In the genomic region with DNA sequence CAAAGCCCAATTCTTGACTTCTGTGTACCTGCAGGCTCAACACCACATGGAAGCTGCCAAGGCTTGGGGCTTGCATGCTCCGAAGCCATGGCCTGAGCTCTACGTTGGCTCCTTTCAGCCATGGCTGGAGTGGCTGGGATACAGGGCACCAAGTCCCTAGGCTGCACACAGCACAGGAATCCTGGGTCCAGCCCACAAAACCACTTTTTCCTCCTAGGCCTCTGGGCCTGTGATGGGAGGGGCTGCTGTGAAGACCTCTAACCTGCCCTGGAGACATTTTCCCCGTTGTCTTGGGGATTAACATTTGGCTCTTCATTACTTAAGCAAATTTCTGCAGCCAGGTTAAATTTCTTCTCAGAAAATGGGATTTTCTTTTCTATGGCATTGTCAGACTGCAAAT, we compare ENCODE assay signal across 4 cellular contexts. TPM values are rescaled to one million over a fixed set of nuclear protein-coding genes. Genes with fewer than 3 reads are reported as not detected.
DNase-seq lines count a peak whose midpoint lies in the region; ATAC-seq, FAIRE-seq and TF ChIP-seq lines count a peak whose summit lies in the region.
"Not testable (repeated sequence)": the region's sequence is repeated elsewhere in the genome, so short reads cannot be mapped to it uniquely, and the experiment has no call there.
"Had no signal": no experiment of that assay in that cellular context is flagged by ENCODE, and none has a peak within 500 bp of the region (broad histone marks: within the 10 kb centered on the region; RNA-seq: fewer than 3 reads in every experiment).

No MANE protein-coding gene starts in this region.

- intact Hi-C loops in K562 (cut with micrococcal nuclease), result not testable (repeated sequence)

- not testable (repeated sequence) for H3K4me1 ChIP-seq in HEK293 (ENCODE audit: control insufficient read depth, insufficient read depth, low read length)
- H3K4me1 ChIP-seq in K562 (replicated peaks in 1 of 2; ENCODE audit: control insufficient read depth in 2 of 2, insufficient read depth in 2 of 2, low read length in 2 of 2), result peaks cover 0 to 16% of the 10 kb centered on the region in 2 experiments; a peak in 4 of 5 replicates

- not testable (repeated sequence) for H3K4me3 ChIP-seq in HEK293 (ENCODE audit: low read depth, low read length); K562

- H3K9ac ChIP-seq in K562 (ENCODE audit: insufficient read depth in 1 of 2, low read depth in 2 of 2, low read length in 2 of 2), result not testable (repeated sequence)

- H3K36me3 ChIP-seq in HEK293 (ENCODE audit: control insufficient read depth in 2 of 2, insufficient read depth in 1 of 2, low read length in 2 of 2), result peaks cover 8 to 38% of the 10 kb centered on the region in 2 experiments
- peaks cover 26% of the 10 kb centered on the region for H3K36me3 ChIP-seq in K562 (ENCODE audit: control insufficient read depth, insufficient read depth, low read length)

- H3K9me1 ChIP-seq in K562 (ENCODE audit: control insufficient read depth, insufficient read depth, low read length), result not testable (repeated sequence)

- H2AFZ ChIP-seq in K562 (ENCODE audit: low read depth, low read length), result not testable (repeated sequence)

- ATAC-seq in K562, result not testable (repeated sequence)

- not testable (repeated sequence) for H4K20me1 ChIP-seq in K562 (replicated peaks; ENCODE audit: control insufficient read depth, insufficient read depth, low read length)

- H3K4me2 ChIP-seq in K562 (ENCODE audit: insufficient read depth, low read length), result not testable (repeated sequence)

- not testable (repeated sequence) for H3K27ac ChIP-seq in 22Rv1; HEK293 (ENCODE audit: extremely low read depth, low read depth, low read length); K562 (ENCODE audit: extremely low read depth, low read depth, low read length)

- not testable (repeated sequence) for H3K79me2 ChIP-seq in K562 (ENCODE audit: control insufficient read depth, insufficient read depth, low read length)

- not testable (repeated sequence) for FAIRE-seq in K562 (lab: Jason Lieb, UNC)

- not testable (repeated sequence) for TF ChIP-seq RAD21 in K562 (CRISPR knock-in tag; conservative IDR thresholded peaks at IDR 0.05 in 1 of 2, IDR thresholded peaks at IDR 0.05 in 1 of 2)

- H3K27me3 ChIP-seq in K562 (ENCODE audit: control insufficient read depth in 2 of 2, insufficient read depth in 2 of 2, low read length in 2 of 2), result not testable (repeated sequence)

- in situ Hi-C loops in K562 (cut with MboI), result not testable (repeated sequence)

- not testable (repeated sequence) for H3K9me3 ChIP-seq in HEK293 (ENCODE audit: control insufficient read depth, insufficient read depth, low read depth, low read length); K562 (replicated peaks; ENCODE audit: control insufficient read depth, insufficient read depth, low read depth, low read length)

- CTCF ChIA-PET in HEK293 (lab: Yijun Ruan, JAX), result interaction anchor here (0.7 to 1.1 kb wide), 4 partner anchors 139 to 304 kb away, joined by 3 to 5 read pairs (median 3); no protein-coding TSS in a partner anchor
- CTCF ChIA-PET in K562 (lab: Yijun Ruan, JAX; ENCODE audit: low intra/inter-chr PET ratio), result not testable (repeated sequence)

- not testable (repeated sequence) for TF ChIP-seq POLR2A in K562 (conservative IDR thresholded peaks at IDR 0.05)

- WGBS in K562 (ENCODE audit: insufficient coverage, low coverage, missing lambda C conversion rate), result 42% methylated on average over 3 of the region's 3 CpGs

- TF ChIP-seq EP300 in K562 (IDR thresholded peaks at IDR 0.05; ENCODE audit: low read length), result not testable (repeated sequence)

- not testable (repeated sequence) for DNase-seq in K562 (ENCODE audit: extremely low read depth in 1 of 4, low spot score in 3 of 4)

- peak; percentile 9; the same call in 1 of the 2 replicates for TF ChIP-seq CTCF in 22Rv1 (IDR thresholded peaks at IDR 0.05)
- not testable (repeated sequence) for TF ChIP-seq CTCF in HEK293 (tag by site-specific recombination; IDR thresholded peaks at IDR 0.05); K562 (IDR thresholded peaks at IDR 0.05 in 2 of 3, conservative IDR thresholded peaks at IDR 0.05 in 1 of 3; ENCODE audit: insufficient read depth in 2 of 3, low read depth in 1 of 3, low read length in 3 of 3)

- not testable (repeated sequence) for BruUV-seq in K562 (replicated peaks; lab: Mats Ljungman, UMichigan)

- POLR2A ChIA-PET in HEK293 (lab: Yijun Ruan, JAX), result not testable (repeated sequence)
- POLR2A ChIA-PET in K562 (lab: Yijun Ruan, JAX), result interaction anchor here (1.2 to 1.8 kb wide), 2 partner anchors 9 to 10 kb away, joined by 4 to 5 read pairs; no protein-coding TSS in a partner anchor

TF ChIP-seq in HEK293, 187 proteins besides CTCF, POLR2A, EP300 and RAD21:
- TF ChIP-seq TRIM28 (IDR thresholded peaks at IDR 0.05; ENCODE audit: borderline replicate concordance, low read length) (peak; percentile 54; the same call in 1 of the 2 replicates), SETDB1 (IDR thresholded peaks at IDR 0.05; ENCODE audit: insufficient read length, low read length) (peak; percentile 40), ZNF585B (tag by site-specific recombination; IDR thresholded peaks at IDR 0.05) (peak; percentile 98)

TF ChIP-seq in K562, 482 proteins besides CTCF, POLR2A, EP300 and RAD21:
- TF ChIP-seq CBX1 (IDR thresholded peaks at IDR 0.05; ENCODE audit: low read depth) (0 out of 2 replicates have a peak, but pooled peaks have one; percentile 46), ZFP36 (IDR thresholded peaks at IDR 0.05; ENCODE audit: low read depth, low read length, partially characterized antibody) (peak; percentile 70)

RNA-seq across cellular contexts. Expression of gene C1orf52, which starts 10.4 kb away (rescaled TPM):
- 24.3 and 26.2 TPM in 2 replicates for total RNA-seq in K562 (2011; cell fraction: chromatin; rRNA removed; ENCODE audit: low replicate concordance)
- total RNA-seq in K562 (2011; cell fraction: nucleolus; rRNA removed), result 10.3 and 16.3 TPM in 2 replicates
- 15.6 and 17.2 TPM in 2 replicates for total RNA-seq in K562 (2011; cell fraction: nucleoplasm; rRNA removed)
- total RNA-seq in K562 (2014; rRNA removed), result 36.1 and 58.6 TPM in 2 replicates
- 30.1 and 31.6 TPM in 2 replicates for total RNA-seq in K562 (2014; rRNA removed; fragmentation: Illumina TruSeq; extraction: Trizol)
- 33.2 and 34.7 TPM in 2 replicates for total RNA-seq in K562 (2015; rRNA removed; fragmentation: Illumina TruSeq; extraction: Trizol)
- total RNA-seq in K562 (2021), result 33.0 and 34.8 TPM in 2 replicates
- 36.0 and 38.5 TPM in 2 replicates for polyA plus RNA-seq in K562 (2011; rRNA removed)
- polyA plus RNA-seq in K562 (2011; cell fraction: cytosol; rRNA removed), result 22.8 and 39.6 TPM in 2 replicates
- 40.2 and 52.5 TPM in 2 replicates for polyA plus RNA-seq in K562 (2011; cell fraction: nucleus; rRNA removed)
- 32.5 and 34.3 TPM in 2 replicates for polyA plus RNA-seq in K562 (2012)
- 24.7 and 38.7 TPM in 2 replicates for polyA plus RNA-seq in K562 (2014; fragmentation: Illumina TruSeq; extraction: Trizol)
- 10 to 100 TPM; 17.0 to 22.5 TPM for polyA plus RNA-seq in K562 (2014; fragmentation: Nextera tagmentation; extraction: Ambion mirVana)
- polyA plus RNA-seq in K562 (2014; rRNA removed), result 33.5 and 41.7 TPM in 2 replicates
- polyA minus RNA-seq in K562 (2011; rRNA and poly(A)+ RNA removed), result 12.1 and 14.3 TPM in 2 replicates
- polyA minus RNA-seq in K562 (2011; cell fraction: cytosol; rRNA and poly(A)+ RNA removed), result 19.7 and 21.9 TPM in 2 replicates
- polyA minus RNA-seq in K562 (2011; cell fraction: nucleus; rRNA and poly(A)+ RNA removed), result 13.2 and 14.4 TPM in 2 replicates

RNA-seq across cellular contexts. Expression of gene BCL10, which starts 27.4 kb away (rescaled TPM):
- 15.5 and 25.6 TPM in 2 replicates for total RNA-seq in K562 (2011; cell fraction: chromatin; rRNA removed; ENCODE audit: low replicate concordance)
- total RNA-seq in K562 (2011; cell fraction: nucleolus; rRNA removed), result 14.5 and 15.4 TPM in 2 replicates
- 19.9 and 25.6 TPM in 2 replicates for total RNA-seq in K562 (2011; cell fraction: nucleoplasm; rRNA removed)
- total RNA-seq in K562 (2014; rRNA removed) (10.0 and 11.1 TPM in 2 replicates), K562 (2014; rRNA removed; fragmentation: Illumina TruSeq; extraction: Trizol) (19.4 and 20.4 TPM in 2 replicates), K562 (2015; rRNA removed; fragmentation: Illumina TruSeq; extraction: Trizol) (16.4 and 18.6 TPM in 2 replicates), K562 (2021) (18.6 and 19.4 TPM in 2 replicates)
- polyA plus RNA-seq in K562 (2011; rRNA removed) (6.5 and 8.7 TPM in 2 replicates), K562 (2014; fragmentation: Illumina TruSeq; extraction: Trizol) (11.8 and 14.7 TPM in 2 replicates), K562 (2014; fragmentation: Nextera tagmentation; extraction: Ambion mirVana) (10 to 100 TPM; 10.6 to 12.3 TPM), K562 (2014; rRNA removed) (7.8 and 8.0 TPM in 2 replicates)
- polyA plus RNA-seq in K562 (2011; cell fraction: cytosol; rRNA removed), result 4.9 and 5.4 TPM in 2 replicates
- polyA plus RNA-seq in K562 (2011; cell fraction: nucleus; rRNA removed), result 4.2 and 4.4 TPM in 2 replicates
- 8.6 and 11.1 TPM in 2 replicates for polyA plus RNA-seq in K562 (2012)
- polyA minus RNA-seq in K562 (2011; rRNA and poly(A)+ RNA removed), result 14.0 and 16.5 TPM in 2 replicates
- polyA minus RNA-seq in K562 (2011; cell fraction: cytosol; rRNA and poly(A)+ RNA removed), result 4.9 and 9.2 TPM in 2 replicates
- polyA minus RNA-seq in K562 (2011; cell fraction: nucleus; rRNA and poly(A)+ RNA removed), result 19.5 and 31.8 TPM in 2 replicates

RNA-seq across cellular contexts. Expression of gene SYDE2, which starts 48.2 kb away (rescaled TPM):
- 9.4 and 28.8 TPM in 2 replicates for total RNA-seq in K562 (2011; cell fraction: chromatin; rRNA removed; ENCODE audit: low replicate concordance)
- total RNA-seq in K562 (2011; cell fraction: nucleolus; rRNA removed), result 6.0 and 9.7 TPM in 2 replicates
- total RNA-seq in K562 (2011; cell fraction: nucleoplasm; rRNA removed), result 10.6 and 11.6 TPM in 2 replicates
- total RNA-seq in K562 (2014; rRNA removed), result 4.5 and 5.8 TPM in 2 replicates
- 8.6 and 8.7 TPM in 2 replicates for total RNA-seq in K562 (2014; rRNA removed; fragmentation: Illumina TruSeq; extraction: Trizol)
- total RNA-seq in K562 (2015; rRNA removed; fragmentation: Illumina TruSeq; extraction: Trizol), result 7.8 and 8.3 TPM in 2 replicates
- total RNA-seq in K562 (2021), result 6.0 and 6.4 TPM in 2 replicates
- 4.9 and 5.5 TPM in 2 replicates for polyA plus RNA-seq in K562 (2011; rRNA removed)
- polyA plus RNA-seq in K562 (2011; cell fraction: cytosol; rRNA removed), result 1.4 and 2.3 TPM in 2 replicates
- polyA plus RNA-seq in K562 (2011; cell fraction: nucleus; rRNA removed), result 3.5 and 4.2 TPM in 2 replicates
- polyA plus RNA-seq in K562 (2012), result 2.0 and 2.1 TPM in 2 replicates
- 3.3 and 3.9 TPM in 2 replicates for polyA plus RNA-seq in K562 (2014; fragmentation: Illumina TruSeq; extraction: Trizol)
- polyA plus RNA-seq in K562 (2014; fragmentation: Nextera tagmentation; extraction: Ambion mirVana), result under 1 TPM; 0.39 to 0.77 TPM
- 2.3 and 2.6 TPM in 2 replicates for polyA plus RNA-seq in K562 (2014; rRNA removed)
- 22.0 and 27.4 TPM in 2 replicates for polyA minus RNA-seq in K562 (2011; rRNA and poly(A)+ RNA removed)
- 7.5 and 8.6 TPM in 2 replicates for polyA minus RNA-seq in K562 (2011; cell fraction: cytosol; rRNA and poly(A)+ RNA removed)
- polyA minus RNA-seq in K562 (2011; cell fraction: nucleus; rRNA and poly(A)+ RNA removed), result 10.0 and 19.5 TPM in 2 replicates
- polyA plus RNA-seq: CD14-positive monocyte had no signal
